In genomic region chr6:75268988-75269354, GRCh38 we compare ENCODE assay signal across 1 cellular context.
TF ChIP-seq lines count a peak whose summit lies in the region.

No MANE protein-coding gene starts in this region.

TF ChIP-seq in GM12878, 131 proteins besides CTCF, POLR2A, EP300 and RAD21:
- TF ChIP-seq HCFC1 (IDR thresholded peaks at IDR 0.05; ENCODE audit: low read length) (no peak), IRF3 (IDR thresholded peaks at IDR 0.05) (no peak), MLLT1 (IDR thresholded peaks at IDR 0.05) (peak; percentile 40; the same call in 1 of the 2 replicates)
